ENCODE assay signal across 11 cellular contexts in the genomic region with DNA sequence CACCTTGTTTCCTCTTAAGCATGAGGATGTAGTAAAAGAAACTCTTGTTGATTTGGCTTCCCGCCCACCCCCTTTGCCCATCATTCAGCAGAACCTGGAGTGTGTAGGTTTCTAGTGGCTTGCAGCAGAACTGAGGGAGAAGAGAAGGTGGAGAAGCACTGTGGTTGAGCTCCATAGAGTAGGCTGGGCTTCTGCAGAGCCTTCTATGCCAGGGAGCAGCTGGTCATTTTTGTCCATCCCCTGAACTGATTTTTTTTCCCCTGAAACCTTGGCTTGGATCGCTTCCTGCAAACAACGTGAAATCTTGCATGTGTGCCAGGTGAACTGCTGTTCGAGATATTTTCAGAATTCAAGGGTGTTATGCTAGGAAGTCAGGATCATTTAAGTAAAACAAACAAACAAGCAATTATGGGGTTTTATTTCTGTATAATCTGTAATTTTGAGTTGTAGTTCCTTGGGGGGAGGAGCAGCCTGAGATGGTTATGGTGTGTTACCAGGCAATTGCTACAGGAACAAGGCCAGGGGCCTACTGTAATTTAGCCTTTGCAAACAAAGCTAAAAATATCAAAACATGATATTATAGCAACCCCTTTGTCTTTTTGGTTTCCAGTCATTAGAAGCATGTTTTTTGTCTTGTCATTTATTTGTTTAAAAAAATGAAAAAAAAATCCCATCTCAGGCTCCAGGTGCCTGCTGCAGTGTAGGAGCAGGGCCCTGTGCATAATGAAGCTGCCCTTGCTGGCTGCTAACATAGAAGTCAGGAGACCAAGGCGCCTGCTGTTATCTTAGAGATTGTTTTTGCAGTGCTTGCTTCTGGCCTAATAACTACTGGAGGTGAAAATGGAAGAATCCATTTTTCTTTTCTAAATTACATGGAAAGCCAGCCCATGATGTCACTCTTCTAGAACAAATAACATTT.
DNase-seq lines count a peak whose midpoint lies in the region; ATAC-seq lines count a peak whose summit lies in the region.
"Had no signal": no experiment of that assay in that cellular context is flagged by ENCODE, and none has a peak within 500 bp of the region (broad histone marks: within the 10 kb centered on the region; RNA-seq: fewer than 3 reads in every experiment).

No MANE protein-coding gene starts in this region.

- H3K9me3 ChIP-seq in Karpas-422 (ENCODE audit: low read length), result no peaks in the 10 kb centered on the region

- no peaks in the 10 kb centered on the region for H3K36me3 Mint-ChIP-seq in activated CD4-positive, alpha-beta T cell treated with anti-CD3 and anti-CD28 coated beads for 36 hours (ENCODE audit: low read depth)

- peaks cover 7% of the 10 kb centered on the region for H3K27me3 Mint-ChIP-seq in activated CD4-positive, alpha-beta T cell treated with anti-CD3 and anti-CD28 coated beads for 36 hours

- no peaks in the 10 kb centered on the region for H3K27me3 ChIP-seq in Karpas-422 (ENCODE audit: low read length)

- intact Hi-C loops in sciatic nerve (cut with DNase I), result no loop called here
- intact Hi-C loops in activated CD4-positive, alpha-beta T cell treated with anti-CD3 and anti-CD28 coated beads for 36 hours (cut with DNase I, micrococcal nuclease), result no loop called here

- H4K20me1 ChIP-seq in Karpas-422 (ENCODE audit: insufficient read depth, low read depth, low read length), result no peaks in the 10 kb centered on the region

- H3K36me3 ChIP-seq in Karpas-422 (ENCODE audit: insufficient read depth, low read length), result no peaks in the 10 kb centered on the region

- no peaks in the 10 kb centered on the region for H3K9me2 ChIP-seq in Karpas-422 (replicated peaks; ENCODE audit: insufficient read depth, low read length)

- H3K9ac ChIP-seq in Karpas-422 (ENCODE audit: low read length), result peak overlapping the region; percentile 20; the same call in 1 of the 2 replicates

- peaks cover 52% of the 10 kb centered on the region for H3K4me1 ChIP-seq in Karpas-422 (ENCODE audit: low read length)

- no peak overlapping the region for H3K27ac Mint-ChIP-seq in activated CD4-positive, alpha-beta T cell treated with anti-CD3 and anti-CD28 coated beads for 36 hours

- CTCF ChIA-PET in activated CD4-positive, alpha-beta T cell treated with anti-CD3 and anti-CD28 coated beads for 36 hours (lab: Charles Lee), result no interaction called here

- peak; percentile 33 for ATAC-seq in sciatic nerve
- ATAC-seq in HG03039 (IDR thresholded peaks at IDR 0.05; ENCODE audit: unreplicated experiment), result no peak
- ATAC-seq in HG03135 (IDR thresholded peaks at IDR 0.05; ENCODE audit: unreplicated experiment), result no peak
- no peak for ATAC-seq in activated CD4-positive, alpha-beta T cell treated with anti-CD3 and anti-CD28 coated beads for 36 hours
- ATAC-seq: Panc1 had no signal

- no peak overlapping the region for H3K27ac ChIP-seq in Karpas-422 (ENCODE audit: low read length)
- H3K27ac ChIP-seq: C4-2B, skin epidermis had no signal

- no peak overlapping the region for H2AFZ ChIP-seq in Karpas-422 (ENCODE audit: low read length)

- no peak overlapping the region for H3K4me3 ChIP-seq in Karpas-422 (ENCODE audit: low read length)
- H3K4me3 ChIP-seq: skin epidermis had no signal

- H3K9me3 Mint-ChIP-seq in activated CD4-positive, alpha-beta T cell treated with anti-CD3 and anti-CD28 coated beads for 36 hours (ENCODE audit: low read depth), result no peaks in the 10 kb centered on the region

- no peaks in the 10 kb centered on the region for H3K4me1 Mint-ChIP-seq in activated CD4-positive, alpha-beta T cell treated with anti-CD3 and anti-CD28 coated beads for 36 hours

- H3K79me2 ChIP-seq in Karpas-422 (ENCODE audit: low read length), result no peaks in the 10 kb centered on the region

- no peak overlapping the region for H3K4me3 Mint-ChIP-seq in activated CD4-positive, alpha-beta T cell treated with anti-CD3 and anti-CD28 coated beads for 36 hours

- no peak overlapping the region for H3K4me2 ChIP-seq in Karpas-422 (ENCODE audit: low read depth, low read length, poor library complexity, severe bottlenecking)

- DNase-seq in Karpas-422, result no peak
- DNase-seq in NCI-H2227 treated with DMSO at 0.1 percent for 48 hours (lab: John Stamatoyannopoulos, UW), result peak; percentile 61
- DNase-seq in foreskin melanocyte, result peak; percentile 20
- no peak for DNase-seq in sciatic nerve (ENCODE audit: low spot score)
- DNase-seq in activated CD4-positive, alpha-beta T cell treated with anti-CD3 and anti-CD28 coated beads for 36 hours, result no peak
- DNase-seq in globus pallidus (ENCODE audit: low spot score), result no peak

- POLR2A ChIA-PET in activated CD4-positive, alpha-beta T cell treated with anti-CD3 and anti-CD28 coated beads for 36 hours (lab: Charles Lee), result no interaction called here

Comparison
In these comparisons a context has a peak if more than half of its experiments do, and no peak if none do; other contexts are left out.
1. DNase-seq: peak in NCI-H2227 treated with DMSO at 0.1 percent for 48 hours (single experiment) and foreskin melanocyte (single experiment); none in Karpas-422 (single experiment), sciatic nerve (single experiment), activated CD4-positive, alpha-beta T cell treated with anti-CD3 and anti-CD28 coated beads for 36 hours (single experiment) and globus pallidus (single experiment).